ENCODE assay signal across 1 cellular context in the genomic region with DNA sequence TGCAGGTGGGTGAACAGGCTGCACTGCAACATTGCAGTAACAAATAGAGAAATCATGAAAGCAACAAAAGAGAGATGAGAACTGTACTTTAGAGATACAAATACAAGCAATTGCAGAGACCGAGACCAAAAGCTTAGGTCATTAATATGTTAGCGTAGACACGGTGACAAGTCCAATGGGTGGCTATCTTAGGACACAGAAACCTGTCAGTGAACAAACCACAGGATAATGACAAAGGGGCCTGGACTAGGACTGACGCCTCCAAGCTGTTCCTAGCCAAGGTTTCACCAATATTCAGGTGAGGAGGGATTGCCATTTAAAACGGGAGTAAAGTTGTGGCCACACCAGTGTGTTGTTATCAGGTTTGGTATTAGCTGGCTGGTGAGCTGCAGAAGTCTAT.
TF ChIP-seq lines count a peak whose summit lies in the region.

No MANE protein-coding gene starts in this region.

TF ChIP-seq in K562, 482 proteins besides CTCF, POLR2A, EP300 and RAD21 (continues in another document):
- TF ChIP-seq ZSCAN29 (IDR thresholded peaks at IDR 0.05) (0 out of 2 replicates have a peak, but pooled peaks have one; percentile 21), TSC22D4 (tag; IDR thresholded peaks at IDR 0.05) (no peak), TCF3 (CRISPR knock-in tag; IDR thresholded peaks at IDR 0.05) (peak; percentile 64; the same call in 1 of the 2 replicates), TEAD4 (IDR thresholded peaks at IDR 0.05; ENCODE audit: low read length) (peak; percentile 42; the same call in 1 of the 2 replicates), TEAD4 (CRISPR knock-in tag; IDR thresholded peaks at IDR 0.05; ENCODE audit: borderline replicate concordance) (no peak), JUND (IDR thresholded peaks at IDR 0.05; ENCODE audit: borderline replicate concordance, low read depth, low read length) (no peak), JUND (tag; IDR thresholded peaks at IDR 0.05; ENCODE audit: borderline replicate concordance, low read depth, low read length) (no peak), KLF16 (IDR thresholded peaks at IDR 0.05) (no peak), RBM39 (optimal IDR thresholded peaks at IDR 0.05; ENCODE audit: low read depth, low read length) (no peak), CXXC5 (CRISPR knock-in tag; IDR thresholded peaks at IDR 0.05) (peak; percentile 49), DPF2 (IDR thresholded peaks at IDR 0.05) (0 out of 2 replicates have a peak, but pooled peaks have one; percentile 21), MEIS2 (IDR thresholded peaks at IDR 0.05; ENCODE audit: partially characterized antibody) (peak; percentile 86), CHD2 (IDR thresholded peaks at IDR 0.05; ENCODE audit: low read depth, low read length) (no peak), FOXP4 (CRISPR knock-in tag; IDR thresholded peaks at IDR 0.05; ENCODE audit: borderline replicate concordance) (no peak), ZNF212 (CRISPR knock-in tag; IDR thresholded peaks at IDR 0.05) (no peak), ARID1B (IDR thresholded peaks at IDR 0.05) (peak; percentile 39), ATF6 (CRISPR knock-in tag; IDR thresholded peaks at IDR 0.05) (no peak), CC2D1A (IDR thresholded peaks at IDR 0.05) (no peak), ZNF395 (CRISPR knock-in tag; IDR thresholded peaks at IDR 0.05) (no peak), ZNF224 (CRISPR knock-in tag; IDR thresholded peaks at IDR 0.05) (no peak), HIVEP1 (CRISPR knock-in tag; IDR thresholded peaks at IDR 0.05) (no peak), MEF2A (IDR thresholded peaks at IDR 0.05; ENCODE audit: control insufficient read depth, low read depth, low read length) (no peak), TAF9B (IDR thresholded peaks at IDR 0.05; ENCODE audit: partially characterized antibody) (no peak), RBM14 (IDR thresholded peaks at IDR 0.05; ENCODE audit: borderline replicate concordance, insufficient read depth, low read depth, low read length) (no peak), CEBPZ (IDR thresholded peaks at IDR 0.05; ENCODE audit: borderline replicate concordance, low read depth, low read length) (no peak), TARDBP (IDR thresholded peaks at IDR 0.05) (no peak), SMAD4 (CRISPR knock-in tag; conservative IDR thresholded peaks at IDR 0.05) (0 out of 2 replicates have a peak, but pooled peaks have one; percentile 55), CBX1 (IDR thresholded peaks at IDR 0.05; ENCODE audit: low read depth) (no peak), TEAD2 (tag; IDR thresholded peaks at IDR 0.05) (no peak), TFE3 (CRISPR knock-in tag; IDR thresholded peaks at IDR 0.05) (no peak), PKNOX1 (IDR thresholded peaks at IDR 0.05) (peak; percentile 76), SMAD1 (IDR thresholded peaks at IDR 0.05; ENCODE audit: low read depth, low read length, partially characterized antibody) (no peak), VEZF1 (CRISPR knock-in tag; IDR thresholded peaks at IDR 0.05) (no peak)
- TF ChIP-seq, protein P1, sequence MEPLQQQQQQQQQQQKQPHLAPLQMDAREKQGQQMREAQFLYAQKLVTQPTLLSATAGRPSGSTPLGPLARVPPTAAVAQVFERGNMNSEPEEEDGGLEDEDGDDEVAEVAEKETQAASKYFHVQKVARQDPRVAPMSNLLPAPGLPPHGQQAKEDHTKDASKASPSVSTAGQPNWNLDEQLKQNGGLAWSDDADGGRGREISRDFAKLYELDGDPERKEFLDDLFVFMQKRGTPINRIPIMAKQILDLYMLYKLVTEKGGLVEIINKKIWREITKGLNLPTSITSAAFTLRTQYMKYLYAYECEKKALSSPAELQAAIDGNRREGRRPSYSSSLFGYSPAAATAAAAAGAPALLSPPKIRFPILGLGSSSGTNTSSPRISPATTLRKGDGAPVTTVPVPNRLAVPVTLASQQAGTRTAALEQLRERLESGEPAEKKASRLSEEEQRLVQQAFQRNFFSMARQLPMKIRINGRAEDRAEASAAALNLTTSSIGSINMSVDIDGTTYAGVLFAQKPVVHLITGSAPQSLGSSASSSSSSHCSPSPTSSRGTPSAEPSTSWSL (CRISPR knock-in tag; IDR thresholded peaks at IDR 0.05; ENCODE audit: borderline replicate concordance): no peak
- TF ChIP-seq, protein P2, sequence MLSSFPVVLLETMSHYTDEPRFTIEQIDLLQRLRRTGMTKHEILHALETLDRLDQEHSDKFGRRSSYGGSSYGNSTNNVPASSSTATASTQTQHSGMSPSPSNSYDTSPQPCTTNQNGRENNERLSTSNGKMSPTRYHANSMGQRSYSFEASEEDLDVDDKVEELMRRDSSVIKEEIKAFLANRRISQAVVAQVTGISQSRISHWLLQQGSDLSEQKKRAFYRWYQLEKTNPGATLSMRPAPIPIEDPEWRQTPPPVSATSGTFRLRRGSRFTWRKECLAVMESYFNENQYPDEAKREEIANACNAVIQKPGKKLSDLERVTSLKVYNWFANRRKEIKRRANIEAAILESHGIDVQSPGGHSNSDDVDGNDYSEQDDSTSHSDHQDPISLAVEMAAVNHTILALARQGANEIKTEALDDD (IDR thresholded peaks at IDR 0.05): no peak
- TF ChIP-seq, protein P3, sequence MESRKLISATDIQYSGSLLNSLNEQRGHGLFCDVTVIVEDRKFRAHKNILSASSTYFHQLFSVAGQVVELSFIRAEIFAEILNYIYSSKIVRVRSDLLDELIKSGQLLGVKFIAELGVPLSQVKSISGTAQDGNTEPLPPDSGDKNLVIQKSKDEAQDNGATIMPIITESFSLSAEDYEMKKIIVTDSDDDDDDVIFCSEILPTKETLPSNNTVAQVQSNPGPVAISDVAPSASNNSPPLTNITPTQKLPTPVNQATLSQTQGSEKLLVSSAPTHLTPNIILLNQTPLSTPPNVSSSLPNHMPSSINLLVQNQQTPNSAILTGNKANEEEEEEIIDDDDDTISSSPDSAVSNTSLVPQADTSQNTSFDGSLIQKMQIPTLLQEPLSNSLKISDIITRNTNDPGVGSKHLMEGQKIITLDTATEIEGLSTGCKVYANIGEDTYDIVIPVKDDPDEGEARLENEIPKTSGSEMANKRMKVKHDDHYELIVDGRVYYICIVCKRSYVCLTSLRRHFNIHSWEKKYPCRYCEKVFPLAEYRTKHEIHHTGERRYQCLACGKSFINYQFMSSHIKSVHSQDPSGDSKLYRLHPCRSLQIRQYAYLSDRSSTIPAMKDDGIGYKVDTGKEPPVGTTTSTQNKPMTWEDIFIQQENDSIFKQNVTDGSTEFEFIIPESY (CRISPR knock-in tag; IDR thresholded peaks at IDR 0.05): no peak
- TF ChIP-seq, protein P4, sequence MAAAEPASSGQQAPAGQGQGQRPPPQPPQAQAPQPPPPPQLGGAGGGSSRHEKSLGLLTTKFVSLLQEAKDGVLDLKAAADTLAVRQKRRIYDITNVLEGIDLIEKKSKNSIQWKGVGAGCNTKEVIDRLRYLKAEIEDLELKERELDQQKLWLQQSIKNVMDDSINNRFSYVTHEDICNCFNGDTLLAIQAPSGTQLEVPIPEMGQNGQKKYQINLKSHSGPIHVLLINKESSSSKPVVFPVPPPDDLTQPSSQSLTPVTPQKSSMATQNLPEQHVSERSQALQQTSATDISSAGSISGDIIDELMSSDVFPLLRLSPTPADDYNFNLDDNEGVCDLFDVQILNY (CRISPR knock-in tag; IDR thresholded peaks at IDR 0.05): no peak
- TF ChIP-seq, protein P5, sequence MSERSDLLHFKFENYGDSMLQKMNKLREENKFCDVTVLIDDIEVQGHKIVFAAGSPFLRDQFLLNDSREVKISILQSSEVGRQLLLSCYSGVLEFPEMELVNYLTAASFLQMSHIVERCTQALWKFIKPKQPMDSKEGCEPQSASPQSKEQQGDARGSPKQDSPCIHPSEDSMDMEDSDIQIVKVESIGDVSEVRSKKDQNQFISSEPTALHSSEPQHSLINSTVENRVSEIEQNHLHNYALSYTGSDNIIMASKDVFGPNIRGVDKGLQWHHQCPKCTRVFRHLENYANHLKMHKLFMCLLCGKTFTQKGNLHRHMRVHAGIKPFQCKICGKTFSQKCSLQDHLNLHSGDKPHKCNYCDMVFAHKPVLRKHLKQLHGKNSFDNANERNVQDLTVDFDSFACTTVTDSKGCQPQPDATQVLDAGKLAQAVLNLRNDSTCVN (CRISPR knock-in tag; IDR thresholded peaks at IDR 0.05): no peak
